In genomic region chr17:13002761-13003453, GRCh38 we compare ENCODE assay signal across 1 cellular context.
TF ChIP-seq lines count a peak whose summit lies in the region.

No MANE protein-coding gene starts in this region.

TF ChIP-seq in WTC11, 78 proteins besides CTCF, POLR2A, EP300 and RAD21 (continued from another document):
- TF ChIP-seq, protein P1, sequence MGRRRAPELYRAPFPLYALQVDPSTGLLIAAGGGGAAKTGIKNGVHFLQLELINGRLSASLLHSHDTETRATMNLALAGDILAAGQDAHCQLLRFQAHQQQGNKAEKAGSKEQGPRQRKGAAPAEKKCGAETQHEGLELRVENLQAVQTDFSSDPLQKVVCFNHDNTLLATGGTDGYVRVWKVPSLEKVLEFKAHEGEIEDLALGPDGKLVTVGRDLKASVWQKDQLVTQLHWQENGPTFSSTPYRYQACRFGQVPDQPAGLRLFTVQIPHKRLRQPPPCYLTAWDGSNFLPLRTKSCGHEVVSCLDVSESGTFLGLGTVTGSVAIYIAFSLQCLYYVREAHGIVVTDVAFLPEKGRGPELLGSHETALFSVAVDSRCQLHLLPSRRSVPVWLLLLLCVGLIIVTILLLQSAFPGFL (CRISPR knock-in tag; IDR thresholded peaks at IDR 0.05; ENCODE audit: borderline replicate concordance), result no peak
- TF ChIP-seq, protein P2, sequence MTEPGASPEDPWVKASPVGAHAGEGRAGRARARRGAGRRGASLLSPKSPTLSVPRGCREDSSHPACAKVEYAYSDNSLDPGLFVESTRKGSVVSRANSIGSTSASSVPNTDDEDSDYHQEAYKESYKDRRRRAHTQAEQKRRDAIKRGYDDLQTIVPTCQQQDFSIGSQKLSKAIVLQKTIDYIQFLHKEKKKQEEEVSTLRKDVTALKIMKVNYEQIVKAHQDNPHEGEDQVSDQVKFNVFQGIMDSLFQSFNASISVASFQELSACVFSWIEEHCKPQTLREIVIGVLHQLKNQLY (CRISPR knock-in tag; IDR thresholded peaks at IDR 0.05), result no peak
TF ChIP-seq in WTC11: peak in this region for 0.
